Comparison of ENCODE assay signal across 1 cellular context in genomic region chr12:53103860-53104305, GRCh38.
TF ChIP-seq lines count a peak whose summit lies in the region.

No MANE protein-coding gene starts in this region.

TF ChIP-seq in K562, 482 proteins besides CTCF, POLR2A, EP300 and RAD21:
- TF ChIP-seq THRAP3 (IDR thresholded peaks at IDR 0.05; ENCODE audit: borderline replicate concordance) (no peak), HSF4 (CRISPR knock-in tag; IDR thresholded peaks at IDR 0.05; ENCODE audit: borderline replicate concordance) (no peak), FOXM1 (IDR thresholded peaks at IDR 0.05; ENCODE audit: low read depth) (no peak), FOXM1 (CRISPR knock-in tag; IDR thresholded peaks at IDR 0.05; ENCODE audit: low read depth) (no peak), RBM39 (optimal IDR thresholded peaks at IDR 0.05; ENCODE audit: low read depth, low read length) (no peak), ZNF384 (IDR thresholded peaks at IDR 0.05; ENCODE audit: low read depth, low read length) (peak; percentile 47; the same call in 1 of the 2 replicates), ELF2 (CRISPR knock-in tag; IDR thresholded peaks at IDR 0.05) (no peak), NR2C2 (CRISPR knock-in tag; IDR thresholded peaks at IDR 0.05) (peak; percentile 86; the same call in 1 of the 2 replicates), NR2C2 (tag; IDR thresholded peaks at IDR 0.05) (peak; percentile 86), HES1 (IDR thresholded peaks at IDR 0.05; ENCODE audit: low read depth) (no peak), NR2C1 (IDR thresholded peaks at IDR 0.05) (peak; percentile 90), NR2C1 (tag; IDR thresholded peaks at IDR 0.05) (peak; percentile 92)
- TF ChIP-seq, protein P1, sequence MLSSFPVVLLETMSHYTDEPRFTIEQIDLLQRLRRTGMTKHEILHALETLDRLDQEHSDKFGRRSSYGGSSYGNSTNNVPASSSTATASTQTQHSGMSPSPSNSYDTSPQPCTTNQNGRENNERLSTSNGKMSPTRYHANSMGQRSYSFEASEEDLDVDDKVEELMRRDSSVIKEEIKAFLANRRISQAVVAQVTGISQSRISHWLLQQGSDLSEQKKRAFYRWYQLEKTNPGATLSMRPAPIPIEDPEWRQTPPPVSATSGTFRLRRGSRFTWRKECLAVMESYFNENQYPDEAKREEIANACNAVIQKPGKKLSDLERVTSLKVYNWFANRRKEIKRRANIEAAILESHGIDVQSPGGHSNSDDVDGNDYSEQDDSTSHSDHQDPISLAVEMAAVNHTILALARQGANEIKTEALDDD (IDR thresholded peaks at IDR 0.05) = peak; percentile 11; the same call in 1 of the 2 replicates
TF ChIP-seq in K562: peak in this region for 4.
